ENCODE assay signal across 19 cellular contexts in genomic region chr4:13534344-13535063, GRCh38. TPM values are rescaled to one million over a fixed set of nuclear protein-coding genes. Genes with fewer than 3 reads are reported as not detected.
A peak's percentile ranks its signal among the peaks of the same experiment; 100 is the strongest.
DNase-seq lines count a peak whose midpoint lies in the region; ATAC-seq, FAIRE-seq and TF ChIP-seq lines count a peak whose summit lies in the region.
"Had no signal": no experiment of that assay in that cellular context is flagged by ENCODE, and none has a peak within 500 bp of the region (broad histone marks: within the 10 kb centered on the region; RNA-seq: fewer than 3 reads in every experiment).

No MANE protein-coding gene starts in this region.

- peaks cover 9% of the 10 kb centered on the region for H3K4me1 Mint-ChIP-seq in type B pancreatic cell (ENCODE audit: unreplicated experiment)
- H3K4me1 Mint-ChIP-seq in activated T-cell treated with anti-CD3 and anti-CD28 coated beads, Interleukin-2, amount 50 U/mL, for 4 hours (ENCODE audit: low read depth), result peaks cover 13% of the 10 kb centered on the region

- intact Hi-C loops in HepG2 (cut with micrococcal nuclease; ENCODE audit: unreplicated experiment), result no loop called here
- intact Hi-C loops in right lobe of liver (cut with DNase I), result loop anchor here in 1 of 2 donors (10.0 kb wide), 1 partner anchor 790 kb away; no protein-coding TSS in a partner anchor
- intact Hi-C loops in kidney (cut with DNase I), result no loop called here
- intact Hi-C loops in dorsolateral prefrontal cortex (cut with DNase I), result no loop called here

- H3K4me1 ChIP-seq in HepG2 (ENCODE audit: insufficient read depth, low read length), result peaks cover 28% of the 10 kb centered on the region
- peaks cover 0 to 4% (median 0%) of the 10 kb centered on the region in 4 donors for H3K4me1 ChIP-seq in right lobe of liver
- H3K4me1 ChIP-seq in MM.1S (ENCODE audit: low read length), result no peaks in the 10 kb centered on the region
- H3K4me1 ChIP-seq in kidney (ENCODE audit: control insufficient read depth in 1 of 2, insufficient read depth in 1 of 2, low read depth in 1 of 2, low read length in 2 of 2), result peaks cover 6 to 8% of the 10 kb centered on the region in 2 donors
- H3K4me1 ChIP-seq: uterus had no signal

- POLR2A ChIA-PET in HepG2 (lab: Yijun Ruan, JAX), result no interaction called here

- no peak overlapping the region for H3K4me3 Mint-ChIP-seq in type B pancreatic cell
- H3K4me3 Mint-ChIP-seq in activated T-cell treated with anti-CD3 and anti-CD28 coated beads, Interleukin-2, amount 50 U/mL, for 4 hours, result no peak overlapping the region
- H3K4me3 Mint-ChIP-seq: immature natural killer cell, nephron, T-cell had no signal

- H3F3A ChIP-seq in MM.1S (ENCODE audit: insufficient read depth, low read length), result no peaks in the 10 kb centered on the region

- FAIRE-seq in HepG2 (lab: Jason Lieb, UNC), result no peak
- FAIRE-seq in kidney (lab: Jason Lieb, UNC), result no peak

- H3K9ac ChIP-seq in HepG2 (ENCODE audit: insufficient read depth, low read depth, low read length) (no peak overlapping the region), MM.1S (ENCODE audit: low read length) (no peak overlapping the region), kidney (ENCODE audit: low read length in 2 of 2) (no peak overlapping the region)

- no peaks in the 10 kb centered on the region for H3K79me2 ChIP-seq in HepG2 (ENCODE audit: insufficient read depth, low read length)
- no peaks in the 10 kb centered on the region for H3K79me2 ChIP-seq in MM.1S (ENCODE audit: low read length)

- H4K20me1 ChIP-seq in HepG2 (ENCODE audit: insufficient read depth, low read length) (0 out of 2 replicates have a peak, but pooled peaks cover 2% of the 10 kb centered on the region), MM.1S (ENCODE audit: insufficient read depth, low read length) (no peaks in the 10 kb centered on the region)

- TF ChIP-seq RAD21 in HepG2 (CRISPR knock-in tag; IDR thresholded peaks at IDR 0.05), result no peak

- ATAC-seq in HepG2 (no peak), right lobe of liver (no peak), GM19397 (IDR thresholded peaks at IDR 0.05; ENCODE audit: unreplicated experiment) (no peak)
- ATAC-seq in activated T-cell treated with anti-CD3 and anti-CD28 coated beads, Interleukin-2, amount 50 U/mL, for 4 hours, result no peak
- ATAC-seq: T-cell had no signal

- no peaks in the 10 kb centered on the region for H3K9me3 ChIP-seq in HepG2 (ENCODE audit: low read length)
- no peaks in the 10 kb centered on the region for H3K9me3 ChIP-seq in right lobe of liver
- no peaks in the 10 kb centered on the region for H3K9me3 ChIP-seq in MM.1S (replicated peaks; ENCODE audit: insufficient read depth, low read length)
- H3K9me3 ChIP-seq in kidney (ENCODE audit: control insufficient read depth in 1 of 2, low read length in 2 of 2), result no peaks in the 10 kb centered on the region
- H3K9me3 ChIP-seq: MG63, uterus had no signal

- H3K36me3 Mint-ChIP-seq in type B pancreatic cell, result no peaks in the 10 kb centered on the region
- no peaks in the 10 kb centered on the region for H3K36me3 Mint-ChIP-seq in activated T-cell treated with anti-CD3 and anti-CD28 coated beads, Interleukin-2, amount 50 U/mL, for 4 hours (ENCODE audit: insufficient read depth)
- H3K36me3 Mint-ChIP-seq: brain had no signal

- H3K27ac Mint-ChIP-seq in type B pancreatic cell, result no peak overlapping the region
- H3K27ac Mint-ChIP-seq: brain, immature natural killer cell, nephron, T-cell had no signal

- in situ Hi-C loops in HepG2 (cut with HindIII; ENCODE audit: extremely low pct_ligation_motif_present, low pct_unique_long_range_greater_than_20kb), result no loop called here

- no peaks in the 10 kb centered on the region for H3K9me2 ChIP-seq in MM.1S (replicated peaks; ENCODE audit: insufficient read depth, low read length)

- peaks cover 14 to 92% of the 10 kb centered on the region in 2 experiments; a peak in 4 of 5 replicates for H3K27me3 ChIP-seq in HepG2 (ENCODE audit: control insufficient read depth in 1 of 2, insufficient read depth in 2 of 2, low read length in 2 of 2)
- H3K27me3 ChIP-seq in right lobe of liver, result peaks cover 26 to 46% of the 10 kb centered on the region in 2 donors
- H3K27me3 ChIP-seq in MM.1S (replicated peaks; ENCODE audit: insufficient read depth, low read length), result peaks cover 74% of the 10 kb centered on the region
- peaks cover 34 to 100% (median 98%) of the 10 kb centered on the region in 45 donors for H3K27me3 ChIP-seq in dorsolateral prefrontal cortex
- H3K27me3 ChIP-seq: MG63 had no signal

- no peak for TF ChIP-seq EP300 in HepG2 (IDR thresholded peaks at IDR 0.05; ENCODE audit: low read depth in 2 of 2, low read length in 2 of 2)
- no peak for TF ChIP-seq EP300 in HepG2 (CRISPR knock-in tag; IDR thresholded peaks at IDR 0.05; ENCODE audit: borderline replicate concordance)

- no peak overlapping the region for H3K4me2 ChIP-seq in HepG2 (ENCODE audit: low read depth, low read length)
- no peak overlapping the region for H3K4me2 ChIP-seq in MM.1S (ENCODE audit: low read depth, low read length)

- no TSS peak for BruUV-seq in HepG2 (replicated peaks; lab: Mats Ljungman, UMichigan)

- H3K9me3 Mint-ChIP-seq in type B pancreatic cell, result no peaks in the 10 kb centered on the region
- H3K9me3 Mint-ChIP-seq in activated T-cell treated with anti-CD3 and anti-CD28 coated beads, Interleukin-2, amount 50 U/mL, for 4 hours, result peaks cover 8% of the 10 kb centered on the region

- DNase-seq in HepG2 (ENCODE audit: low spot score) (no peak), right lobe of liver (no peak), MM.1S (peak; percentile 4), kidney (peak; percentile 65), type B pancreatic cell (ENCODE audit: extremely low spot score, unreplicated experiment) (peak; percentile 65), dorsolateral prefrontal cortex (no peak)
- no peak for DNase-seq in activated T-cell treated with anti-CD3 and anti-CD28 coated beads, Interleukin-2, amount 50 U/mL, for 4 hours
- DNase-seq: activated naive CD4-positive, alpha-beta T cell treated with anti-CD3 and anti-CD28 coated beads, Interleukin-2, amount 50 U/mL, for 16 hours; COR-L47; cortex of kidney; immature natural killer cell; MG63; NCI-H2029; T-cell; uterus had no signal

- H3K27me3 Mint-ChIP-seq in type B pancreatic cell, result peaks cover 97% of the 10 kb centered on the region
- H3K27me3 Mint-ChIP-seq in activated T-cell treated with anti-CD3 and anti-CD28 coated beads, Interleukin-2, amount 50 U/mL, for 4 hours (ENCODE audit: low read depth), result peaks cover 97% of the 10 kb centered on the region

- H3K4me3 ChIP-seq in HepG2 (replicated peaks in 1 of 3; ENCODE audit: insufficient read depth in 1 of 3, low read depth in 2 of 3, low read length in 3 of 3), result no peak overlapping the region
- no peak overlapping the region for H3K4me3 ChIP-seq in right lobe of liver
- no peak overlapping the region for H3K4me3 ChIP-seq in MM.1S (ENCODE audit: low read length)
- H3K4me3 ChIP-seq in kidney (ENCODE audit: low read length in 2 of 2), result no peak overlapping the region
- no peak overlapping the region for H3K4me3 ChIP-seq in dorsolateral prefrontal cortex
- H3K4me3 ChIP-seq: MG63, uterus had no signal

- WGBS in HepG2 (ENCODE audit: low lambda C conversion rate), result 28% methylated on average over 11 of the region's 32 CpGs
- WGBS in right lobe of liver (ENCODE audit: insufficient coverage, low coverage, low lambda C conversion rate, missing lambda C conversion rate), result 2% methylated on average over 17 of the region's 32 CpGs

- H2AFZ ChIP-seq in HepG2 (ENCODE audit: low read length), result no peak overlapping the region
- no peak overlapping the region for H2AFZ ChIP-seq in MM.1S (ENCODE audit: low read length)

- CTCF ChIA-PET in HepG2 (lab: Yijun Ruan, JAX; ENCODE audit: low intra/inter-chr PET ratio, low total read pairs), result no interaction called here

- H3K27ac ChIP-seq in HepG2 (ENCODE audit: extremely low read length, insufficient read depth, low read length), result no peak overlapping the region
- H3K27ac ChIP-seq in right lobe of liver, result no peak overlapping the region
- H3K27ac ChIP-seq in MM.1S (ENCODE audit: low read length), result no peak overlapping the region
- H3K27ac ChIP-seq in kidney (ENCODE audit: low read depth in 2 of 2, low read length in 2 of 2), result no peak overlapping the region
- H3K27ac ChIP-seq in dorsolateral prefrontal cortex, result no peak overlapping the region
- H3K27ac ChIP-seq: uterus had no signal

- no peaks in the 10 kb centered on the region for H3K36me3 ChIP-seq in HepG2 (replicated peaks in 1 of 2; ENCODE audit: control insufficient read depth in 1 of 2, insufficient read depth in 2 of 2, low read length in 2 of 2)
- no peaks in the 10 kb centered on the region for H3K36me3 ChIP-seq in right lobe of liver
- H3K36me3 ChIP-seq in MM.1S (replicated peaks; ENCODE audit: insufficient read depth, low read length), result no peaks in the 10 kb centered on the region
- no peaks in the 10 kb centered on the region for H3K36me3 ChIP-seq in kidney (ENCODE audit: control insufficient read depth in 1 of 2, insufficient read depth in 2 of 2, low read length in 2 of 2)
- H3K36me3 ChIP-seq: MG63, uterus had no signal

- TF ChIP-seq POLR2A in HepG2 (IDR thresholded peaks at IDR 0.05; ENCODE audit: insufficient read depth in 1 of 2, low read depth in 2 of 2, low read length in 2 of 2) (no peak), right lobe of liver (IDR thresholded peaks at IDR 0.05) (no peak)

- TF ChIP-seq CTCF in HepG2 (CRISPR knock-in tag; IDR thresholded peaks at IDR 0.05) (no peak), right lobe of liver (IDR thresholded peaks at IDR 0.05) (no peak), MM.1S (IDR thresholded peaks at IDR 0.05; ENCODE audit: low read length) (no peak), kidney (IDR thresholded peaks at IDR 0.05; ENCODE audit: borderline replicate concordance, extremely low read depth, insufficient read depth) (no peak), type B pancreatic cell (conservative IDR thresholded peaks at IDR 0.05) (no peak), dorsolateral prefrontal cortex (IDR thresholded peaks at IDR 0.05 in 54 of 56, conservative IDR thresholded peaks at IDR 0.05 in 2 of 56; ENCODE audit: low read depth in 1 of 56, partially characterized antibody in 56 of 56) (no peak)

RNA-seq across cellular contexts. Expression of gene NKX3-2, which starts 9.8 kb away (rescaled TPM):
- total RNA-seq in HepG2 (2016; rRNA removed; fragmentation: Illumina TruSeq; extraction: Trizol) (0.07 and 0.13 TPM in 2 replicates), right lobe of liver (not detected), kidney (not detected), type B pancreatic cell (ENCODE audit: low replicate concordance) (0.79 and 6.0 TPM in 2 replicates), dorsolateral prefrontal cortex (not detected)
- total RNA-seq in HepG2 (2016; cell fraction: cytosol; rRNA removed; fragmentation: Illumina TruSeq; extraction: Trizol; ENCODE audit: low read depth), result not detected in 2 replicates
- total RNA-seq in HepG2 (2016; cell fraction: insoluble cytoplasmic fraction; rRNA removed; fragmentation: Illumina TruSeq; extraction: Trizol), result 0.22 TPM in 1 of 2 replicates, not detected in the other
- 0.06 and 0.07 TPM in 2 replicates for total RNA-seq in HepG2 (2016; cell fraction: membrane; rRNA removed; fragmentation: Illumina TruSeq; extraction: Trizol)
- total RNA-seq in HepG2 (2016; cell fraction: nucleus; rRNA removed; fragmentation: Illumina TruSeq; extraction: Trizol), result 0.16 TPM in 1 of 2 replicates, not detected in the other
- polyA plus RNA-seq in HepG2 (2011; rRNA removed) (0.07 and 0.12 TPM in 2 replicates), kidney (ENCODE audit: insufficient read depth, low read depth, low replicate concordance) (0.17 TPM)
- 0.05 and 0.08 TPM in 2 replicates for polyA plus RNA-seq in HepG2 (2011; cell fraction: cytosol; rRNA removed)
- 0.29 and 0.33 TPM in 2 replicates for polyA plus RNA-seq in HepG2 (2011; cell fraction: nucleus; rRNA removed)
- 0.04 and 0.07 TPM in 2 replicates for polyA plus RNA-seq in HepG2 (2012)
- polyA plus RNA-seq in HepG2 (2016; cell fraction: cytosol; fragmentation: Illumina TruSeq; extraction: Trizol; ENCODE audit: low read depth), result not detected in 2 replicates
- polyA plus RNA-seq in HepG2 (2016; cell fraction: insoluble cytoplasmic fraction; fragmentation: Illumina TruSeq; extraction: Trizol; ENCODE audit: low read depth), result not detected in 2 replicates
- polyA plus RNA-seq in HepG2 (2016; cell fraction: membrane; fragmentation: Illumina TruSeq; extraction: Trizol; ENCODE audit: low read depth), result not detected in 2 replicates
- 0.27 TPM in 1 of 2 replicates, not detected in the other for polyA plus RNA-seq in HepG2 (2016; cell fraction: nucleus; fragmentation: Illumina TruSeq; extraction: Trizol; ENCODE audit: insufficient read depth, low read depth)
- polyA minus RNA-seq in HepG2 (2011; rRNA and poly(A)+ RNA removed; ENCODE audit: low replicate concordance), result 0.05 and 0.18 TPM in 2 replicates
- polyA minus RNA-seq in HepG2 (2011; cell fraction: cytosol; rRNA and poly(A)+ RNA removed), result not detected in 2 replicates
- polyA minus RNA-seq in HepG2 (2011; cell fraction: nucleus; rRNA and poly(A)+ RNA removed), result 0.13 TPM in 1 of 2 replicates, not detected in the other
- not detected for total RNA-seq in activated T-cell treated with anti-CD3 and anti-CD28 coated beads, Interleukin-2, amount 50 U/mL, for 4 hours
- total RNA-seq: epithelial cell of proximal tubule, T-cell had no signal
- polyA plus RNA-seq: immature natural killer cell had no signal

RNA-seq across cellular contexts. Expression of gene RAB28, which starts 50.4 kb away (rescaled TPM):
- total RNA-seq in HepG2 (2016; rRNA removed; fragmentation: Illumina TruSeq; extraction: Trizol) (18.2 and 20.9 TPM in 2 replicates), right lobe of liver (1 to 10 TPM; 3.8 to 5.8 (median 5.1) TPM), kidney (16.2 TPM), type B pancreatic cell (ENCODE audit: low replicate concordance) (16.4 and 20.8 TPM in 2 replicates), dorsolateral prefrontal cortex (10 to 100 TPM; 19.5 to 38.5 (median 25.8) TPM)
- total RNA-seq in HepG2 (2016; cell fraction: cytosol; rRNA removed; fragmentation: Illumina TruSeq; extraction: Trizol; ENCODE audit: low read depth), result 10.2 and 13.2 TPM in 2 replicates
- total RNA-seq in HepG2 (2016; cell fraction: insoluble cytoplasmic fraction; rRNA removed; fragmentation: Illumina TruSeq; extraction: Trizol), result 18.2 and 18.8 TPM in 2 replicates
- total RNA-seq in HepG2 (2016; cell fraction: membrane; rRNA removed; fragmentation: Illumina TruSeq; extraction: Trizol), result 23.4 and 23.7 TPM in 2 replicates
- total RNA-seq in HepG2 (2016; cell fraction: nucleus; rRNA removed; fragmentation: Illumina TruSeq; extraction: Trizol), result 28.8 and 32.8 TPM in 2 replicates
- polyA plus RNA-seq in HepG2 (2011; rRNA removed) (9.4 and 11.8 TPM in 2 replicates), kidney (ENCODE audit: insufficient read depth, low read depth, low replicate concordance) (19.1 TPM)
- 6.1 and 9.1 TPM in 2 replicates for polyA plus RNA-seq in HepG2 (2011; cell fraction: cytosol; rRNA removed)
- 5.8 and 6.3 TPM in 2 replicates for polyA plus RNA-seq in HepG2 (2011; cell fraction: nucleus; rRNA removed)
- polyA plus RNA-seq in HepG2 (2012), result 9.1 and 9.7 TPM in 2 replicates
- polyA plus RNA-seq in HepG2 (2016; cell fraction: cytosol; fragmentation: Illumina TruSeq; extraction: Trizol; ENCODE audit: low read depth), result 10.5 and 11.4 TPM in 2 replicates
- polyA plus RNA-seq in HepG2 (2016; cell fraction: insoluble cytoplasmic fraction; fragmentation: Illumina TruSeq; extraction: Trizol; ENCODE audit: low read depth), result 20.2 and 24.7 TPM in 2 replicates
- polyA plus RNA-seq in HepG2 (2016; cell fraction: membrane; fragmentation: Illumina TruSeq; extraction: Trizol; ENCODE audit: low read depth), result 17.6 and 17.9 TPM in 2 replicates
- polyA plus RNA-seq in HepG2 (2016; cell fraction: nucleus; fragmentation: Illumina TruSeq; extraction: Trizol; ENCODE audit: insufficient read depth, low read depth), result 17.4 and 20.1 TPM in 2 replicates
- polyA minus RNA-seq in HepG2 (2011; rRNA and poly(A)+ RNA removed; ENCODE audit: low replicate concordance), result 6.0 and 7.7 TPM in 2 replicates
- polyA minus RNA-seq in HepG2 (2011; cell fraction: cytosol; rRNA and poly(A)+ RNA removed), result 4.1 and 5.9 TPM in 2 replicates
- 39.0 and 45.6 TPM in 2 replicates for polyA minus RNA-seq in HepG2 (2011; cell fraction: nucleus; rRNA and poly(A)+ RNA removed)
- total RNA-seq in activated T-cell treated with anti-CD3 and anti-CD28 coated beads, Interleukin-2, amount 50 U/mL, for 4 hours, result 10 to 100 TPM; 14.2 to 14.9 (median 14.2) TPM

Comparison
In these comparisons a context has a peak if more than half of its experiments do, and no peak if none do; other contexts are left out.
1. DNase-seq: peak in MM.1S (single experiment), kidney (single experiment) and type B pancreatic cell (single experiment); none in HepG2 (single experiment), right lobe of liver (0 of 3), dorsolateral prefrontal cortex (0 of 10) and activated T-cell treated with anti-CD3 and anti-CD28 coated beads, Interleukin-2, amount 50 U/mL, for 4 hours (single experiment).